12 cellular contexts compared by ENCODE assay signal in genomic region chr4:76634239-76634638, GRCh38.
DNase-seq lines count a peak whose midpoint lies in the region; ATAC-seq and TF ChIP-seq lines count a peak whose summit lies in the region.
"Had no signal": no experiment of that assay in that cellular context is flagged by ENCODE, and none has a peak within 500 bp of the region (broad histone marks: within the 10 kb centered on the region; RNA-seq: fewer than 3 reads in every experiment).

No MANE protein-coding gene starts in this region.

- no peak overlapping the region for H2AFZ ChIP-seq in smooth muscle cell (ENCODE audit: low read depth)

- no peak overlapping the region for H3K4me3 ChIP-seq in SJSA1
- H3K4me3 ChIP-seq in fibroblast of mammary gland (ENCODE audit: control insufficient read depth, low read depth, low read length), result no peak overlapping the region
- no peak overlapping the region for H3K4me3 ChIP-seq in smooth muscle cell

- peak overlapping the region; percentile 70 for H3K4me2 ChIP-seq in smooth muscle cell

- intact Hi-C loops in cardiac septum (cut with DNase I), result no loop called here

- no peaks in the 10 kb centered on the region for H3K79me2 ChIP-seq in smooth muscle cell (ENCODE audit: low read depth)

- no peaks in the 10 kb centered on the region for H4K20me1 ChIP-seq in smooth muscle cell (ENCODE audit: low read depth)

- no peaks in the 10 kb centered on the region for H3F3A ChIP-seq in smooth muscle cell (ENCODE audit: low read depth)

- no peak for ATAC-seq in GM18907 (IDR thresholded peaks at IDR 0.05; ENCODE audit: unreplicated experiment)

- peak overlapping the region; percentile 62 for H3K9ac ChIP-seq in smooth muscle cell (ENCODE audit: low read depth)

- H3K9me3 ChIP-seq in SJSA1 (replicated peaks) (no peaks in the 10 kb centered on the region), smooth muscle cell (replicated peaks; ENCODE audit: low read depth) (no peaks in the 10 kb centered on the region)

- no peaks in the 10 kb centered on the region for H3K27me3 ChIP-seq in SJSA1 (replicated peaks)
- no peaks in the 10 kb centered on the region for H3K27me3 ChIP-seq in smooth muscle cell (ENCODE audit: low read depth)

- peaks cover 32% of the 10 kb centered on the region for H3K4me1 ChIP-seq in SJSA1 (replicated peaks)
- peaks cover 9% of the 10 kb centered on the region for H3K4me1 ChIP-seq in smooth muscle cell (ENCODE audit: low read depth)

- DNase-seq in GM04503 (ENCODE audit: low read depth), result peak; percentile 77
- peak; percentile 66 to 83 for DNase-seq in SJSA1 (ENCODE audit: low read depth in 1 of 2, low spot score in 2 of 2)
- DNase-seq in fibroblast of mammary gland (ENCODE audit: low read depth), result peak; percentile 59
- DNase-seq in smooth muscle cell (lab: John Stamatoyannopoulos, UW; ENCODE audit: unreplicated experiment), result no peak
- DNase-seq in cardiac septum (ENCODE audit: low spot score), result no peak
- no peak for DNase-seq in activated T-cell treated with anti-CD3 and anti-CD28 coated beads, Interleukin-2, amount 50 U/mL, for 1 hour
- DNase-seq: activated gamma-delta T cell treated with Interleukin-2 at 50 U/mL for 16 hours; dermis blood vessel endothelial cell; hippocampal formation; NCI-H146; stimulated activated naive CD4-positive, alpha-beta T cell treated with Interleukin-2 at 50 U/mL for 16 hours had no signal

- TF ChIP-seq CTCF in fibroblast of mammary gland (conservative IDR thresholded peaks at IDR 0.05; ENCODE audit: control insufficient read depth, insufficient read depth, low read depth, low read length) (no peak), smooth muscle cell (IDR thresholded peaks at IDR 0.05; ENCODE audit: borderline replicate concordance, insufficient read depth, poor library complexity, severe bottlenecking) (no peak)

- H3K27ac ChIP-seq in SJSA1 (peak overlapping the region; percentile 88), smooth muscle cell (ENCODE audit: low read depth) (peak overlapping the region; percentile 90)

- 6% methylated on average over 3 of the region's 3 CpGs for WGBS in smooth muscle cell (ENCODE audit: low lambda C conversion rate)

- no peaks in the 10 kb centered on the region for H3K36me3 ChIP-seq in SJSA1
- no peaks in the 10 kb centered on the region for H3K36me3 ChIP-seq in smooth muscle cell (ENCODE audit: low read depth)

Comparison
In these comparisons a context has a peak if more than half of its experiments do, and no peak if none do; other contexts are left out.
1. DNase-seq: peak in GM04503 (single experiment), SJSA1 (2 of 2) and fibroblast of mammary gland (single experiment); none in smooth muscle cell (single experiment), cardiac septum (single experiment) and activated T-cell treated with anti-CD3 and anti-CD28 coated beads, Interleukin-2, amount 50 U/mL, for 1 hour (single experiment).